In genomic region chr19:45163156-45163555, GRCh38 we compare ENCODE assay signal across 13 cellular contexts. TPM values are rescaled to one million over a fixed set of nuclear protein-coding genes. Genes with fewer than 3 reads are reported as not detected.
"Had no signal": no experiment of that assay in that cellular context is flagged by ENCODE, and none has a peak within 500 bp of the region (broad histone marks: within the 10 kb centered on the region; RNA-seq: fewer than 3 reads in every experiment).

No MANE protein-coding gene starts in this region.

- H3K27me3 ChIP-seq: hepatocyte, uterus had no signal

- H3K4me1 ChIP-seq: uterus had no signal

- H3K9me3 ChIP-seq: transverse colon, uterus had no signal

- H3K4me2 ChIP-seq: hepatocyte had no signal

- H3K4me3 ChIP-seq: hepatocyte, lung, transverse colon, uterus had no signal

- H3K36me3 ChIP-seq: transverse colon, uterus had no signal

- H2AFZ ChIP-seq: hepatocyte had no signal

- H3K27ac ChIP-seq: hepatocyte, transverse colon, uterus had no signal

- DNase-seq: activated CD4-positive, alpha-beta T cell treated with anti-CD3 and anti-CD28 coated beads for 1 hour; activated CD4-positive, alpha-beta T cell treated with anti-CD3 and anti-CD28 coated beads, Interleukin-2, amount 50 U/mL, for 4 hours; activated naive CD8-positive, alpha-beta T cell treated with anti-CD3 and anti-CD28 coated beads, Interleukin-2, amount 10 ng/mL, durations not matched to agents 7 days and 5 days; amygdala; foreskin fibroblast; midbrain; stimulated activated CD4-positive, alpha-beta T cell treated with anti-CD3 and anti-CD28 coated beads, Interleukin-2, amount 100 ng/mL, for 24 hours; T-helper 2 cell; transverse colon; uterus had no signal

- H3K79me2 ChIP-seq: hepatocyte had no signal

RNA-seq across cellular contexts. Expression of gene NKPD1, which starts 2.4 kb away (rescaled TPM):
- total RNA-seq: cardiac septum had no signal
